ENCODE assay signal across 1 cellular context in genomic region chr19:3790209-3790734, GRCh38.
TF ChIP-seq lines count a peak whose summit lies in the region.

No MANE protein-coding gene starts in this region.

TF ChIP-seq in HEK293, 187 proteins besides CTCF, POLR2A, EP300 and RAD21 (continued from another document):
- TF ChIP-seq ZNF777 (tag by site-specific recombination; IDR thresholded peaks at IDR 0.05; ENCODE audit: borderline replicate concordance), result no peak
- no peak for TF ChIP-seq AEBP2 (tag by site-specific recombination; IDR thresholded peaks at IDR 0.05; ENCODE audit: borderline replicate concordance)
